8 cellular contexts compared by ENCODE assay signal in the genomic region with DNA sequence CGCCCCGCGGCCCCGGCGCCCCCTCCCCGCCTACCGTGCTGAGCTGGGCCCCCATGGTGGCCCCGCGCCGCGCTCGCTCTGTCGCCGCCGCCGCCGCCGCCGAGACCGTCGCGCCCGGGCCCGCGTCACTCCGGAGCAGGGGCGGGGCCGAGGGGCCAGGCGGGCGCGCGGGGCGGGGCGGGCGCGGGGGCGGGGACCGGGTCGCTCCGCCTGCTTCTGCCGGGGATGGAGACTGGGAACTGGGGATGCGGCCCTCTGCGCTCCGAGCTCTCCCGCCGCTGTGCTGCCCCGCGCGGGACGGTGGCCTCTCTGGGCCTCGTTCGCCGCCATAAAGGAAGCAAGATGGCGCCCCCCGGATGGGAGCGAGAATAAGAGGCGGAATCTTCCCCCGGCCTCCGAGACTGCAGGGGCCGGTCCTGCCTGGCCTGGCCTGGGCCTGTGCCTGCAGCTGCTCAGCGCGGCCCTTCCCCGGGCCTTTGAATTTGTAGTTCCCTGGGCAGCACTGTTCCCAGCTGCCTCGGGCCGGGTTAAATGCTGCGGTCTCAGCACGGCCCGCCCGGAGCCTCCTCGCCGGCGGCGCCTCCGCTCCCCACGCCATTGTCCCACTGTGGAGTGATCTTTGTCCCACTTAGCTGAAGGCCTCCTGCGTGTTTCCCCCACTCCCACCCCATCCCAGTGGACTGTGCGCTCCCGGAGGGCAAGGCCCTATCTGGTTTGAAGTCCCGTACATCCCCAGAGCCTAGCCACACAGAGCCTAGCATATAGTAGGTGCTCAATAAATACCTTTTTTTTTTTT. TPM values are rescaled to one million over a fixed set of nuclear protein-coding genes. Genes with fewer than 3 reads are reported as not detected.
DNase-seq lines count a peak whose midpoint lies in the region; ATAC-seq and TF ChIP-seq lines count a peak whose summit lies in the region.

Gene CYB5R3 (minus strand): TSS at position 132 of the 796 bp plus-strand sequence. CDS start 77 bp downstream, at position 55.

- peak within 1 kb of the TSS; percentile 95 for H3K4me3 Mint-ChIP-seq in activated CD4-positive, alpha-beta T cell treated with anti-CD3 and anti-CD28 coated beads, Interleukin-2, amount 10 ng/mL, durations not matched to agents 24 days and 14 days

- peak; percentile 81 for ATAC-seq in GM18511 (IDR thresholded peaks at IDR 0.05; ENCODE audit: unreplicated experiment)
- peak; percentile 50 for ATAC-seq in HG03095 (IDR thresholded peaks at IDR 0.05; ENCODE audit: unreplicated experiment)

- H3K27ac Mint-ChIP-seq in activated CD4-positive, alpha-beta T cell treated with anti-CD3 and anti-CD28 coated beads, Interleukin-2, amount 10 ng/mL, durations not matched to agents 24 days and 14 days: peak within 1 kb of the TSS; percentile 97

- no peak for TF ChIP-seq CTCF in coronary artery (IDR thresholded peaks at IDR 0.05)

- no peaks in the 10 kb centered on the region for H3K9me3 Mint-ChIP-seq in activated CD4-positive, alpha-beta T cell treated with anti-CD3 and anti-CD28 coated beads, Interleukin-2, amount 10 ng/mL, durations not matched to agents 24 days and 14 days

- H3K4me3 ChIP-seq in coronary artery: peak within 1 kb of the TSS; percentile 96

- H3K27me3 Mint-ChIP-seq in activated CD4-positive, alpha-beta T cell treated with anti-CD3 and anti-CD28 coated beads, Interleukin-2, amount 10 ng/mL, durations not matched to agents 24 days and 14 days: peaks cover 4% of the 10 kb centered on the region

- intact Hi-C loops in activated CD4-positive, alpha-beta T cell treated with anti-CD3 and anti-CD28 coated beads, Interleukin-2, amount 10 ng/mL, durations not matched to agents 24 days and 14 days (cut with micrococcal nuclease): loop anchor here (1.0 to 10.0 kb wide), 2 partner anchors 34 to 195 kb away; no protein-coding TSS in a partner anchor

- peak; percentile 87 for DNase-seq in 8988T
- DNase-seq in NCI-H510A (lab: John Stamatoyannopoulos, UW): peak; percentile 79
- peak; percentile 92 for DNase-seq in activated CD4-positive, alpha-beta T cell treated with anti-CD3 and anti-CD28 coated beads, Interleukin-2, amount 10 ng/mL, durations not matched to agents 24 days and 14 days
- no peak for DNase-seq in coronary artery (ENCODE audit: low spot score)
- peak; percentile 94 for DNase-seq in left kidney (ENCODE audit: low read depth, low spot score)
- peak; percentile 83 for DNase-seq in stimulated activated CD4-positive, alpha-beta T cell treated with anti-CD3 and anti-CD28 coated beads, Interleukin-1b, Interleukin-23, amount 100 ng/mL, for 48 hours

- peak within 1 kb of the TSS; percentile 93 to 99 for H3K27ac ChIP-seq in coronary artery

- H3K4me1 Mint-ChIP-seq in activated CD4-positive, alpha-beta T cell treated with anti-CD3 and anti-CD28 coated beads, Interleukin-2, amount 10 ng/mL, durations not matched to agents 24 days and 14 days: peaks cover 11% of the 10 kb centered on the region

- peaks cover 2% of the 10 kb centered on the region for H3K36me3 Mint-ChIP-seq in activated CD4-positive, alpha-beta T cell treated with anti-CD3 and anti-CD28 coated beads, Interleukin-2, amount 10 ng/mL, durations not matched to agents 24 days and 14 days (ENCODE audit: low read depth)

RNA-seq across cellular contexts. Expression of gene CYB5R3, which starts in this region (rescaled TPM):
- 76.2 and 77.0 TPM in 2 replicates for total RNA-seq in activated CD4-positive, alpha-beta T cell treated with anti-CD3 and anti-CD28 coated beads, Interleukin-2, amount 10 ng/mL, durations not matched to agents 24 days and 14 days
